8 cellular contexts compared by ENCODE assay signal in the genomic region with DNA sequence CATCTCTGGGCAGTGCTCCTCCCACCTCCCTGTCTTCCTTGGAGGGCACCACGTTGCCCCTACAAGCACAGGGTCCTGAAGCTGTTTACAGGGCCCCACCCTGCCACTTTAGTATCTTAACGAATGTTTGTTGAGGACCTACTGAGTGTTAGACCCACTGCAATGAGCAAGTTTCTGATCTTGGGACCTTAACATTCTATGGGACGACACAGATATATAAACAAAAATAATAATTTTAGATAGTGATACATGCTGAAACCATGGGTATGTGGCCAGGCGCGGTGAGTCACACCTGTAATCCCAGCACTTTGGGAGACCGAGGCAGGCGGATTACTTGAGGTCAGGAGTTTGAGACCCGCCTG. TPM values are rescaled to one million over a fixed set of nuclear protein-coding genes. Genes with fewer than 3 reads are reported as not detected.
DNase-seq lines count a peak whose midpoint lies in the region; ATAC-seq and TF ChIP-seq lines count a peak whose summit lies in the region.

No MANE protein-coding gene starts in this region.

- no peak for DNase-seq in OCI-LY7 (ENCODE audit: low spot score)
- DNase-seq in epithelial cell of prostate (ENCODE audit: low read depth, low spot score) = no peak
- no peak for DNase-seq in NCI-H526 (lab: John Stamatoyannopoulos, UW)
- DNase-seq in NCI-H187 treated with DMSO at 0.1 percent for 48 hours (lab: John Stamatoyannopoulos, UW) = no peak

- H4K20me1 ChIP-seq in DOHH2 (ENCODE audit: control insufficient read depth, insufficient read depth, low read depth, low read length) = no peaks in the 10 kb centered on the region
- H4K20me1 ChIP-seq in OCI-LY7 (ENCODE audit: insufficient read depth, low read length) = no peaks in the 10 kb centered on the region

- POLR2A ChIA-PET in OCI-LY7 (lab: Charles Lee) = interaction anchor here (0.7 to 1.2 kb wide), 5 partner anchors 20 to 203 kb away, joined by 3 to 4 read pairs (median 3); a partner anchor contains a TSS

- H3K27ac ChIP-seq in DOHH2 (ENCODE audit: low read depth, low read length) (peak overlapping the region; percentile 71), OCI-LY7 (ENCODE audit: low read depth, low read length, poor library complexity, severe bottlenecking) (peak overlapping the region; percentile 66), epithelial cell of prostate (peak overlapping the region; percentile 72), parathyroid adenoma (peak overlapping the region; percentile 91)

- CTCF ChIA-PET in OCI-LY7 (lab: Charles Lee; ENCODE audit: unreplicated experiment) = interaction anchor here (0.8 kb wide), 1 partner anchor 279 kb away, joined by 4 read pairs; no protein-coding TSS in a partner anchor

- H3K4me2 ChIP-seq in DOHH2 (ENCODE audit: low read length) = peak overlapping the region; percentile 97
- H3K4me2 ChIP-seq in OCI-LY7 (ENCODE audit: low read length) = peak overlapping the region; percentile 67
- H3K4me2 ChIP-seq in parathyroid adenoma (ENCODE audit: low read length) = peak overlapping the region; percentile 80

- H3K4me1 ChIP-seq in DOHH2 (ENCODE audit: control insufficient read depth, low read length) = peaks cover 41% of the 10 kb centered on the region
- H3K4me1 ChIP-seq in OCI-LY7 (ENCODE audit: insufficient read depth, low read length, poor library complexity, severe bottlenecking) = peaks cover 42% of the 10 kb centered on the region
- H3K4me1 ChIP-seq in parathyroid adenoma = no peaks in the 10 kb centered on the region

- H3K9ac ChIP-seq in parathyroid adenoma = no peak overlapping the region

- H3K27me3 ChIP-seq in DOHH2 (ENCODE audit: control insufficient read depth, low read length) (no peaks in the 10 kb centered on the region), parathyroid adenoma (ENCODE audit: control insufficient read depth, insufficient read depth, low read length) (no peaks in the 10 kb centered on the region)

- peaks cover 5% of the 10 kb centered on the region; the same call in 1 of the 2 replicates for H3F3A ChIP-seq in DOHH2 (ENCODE audit: control insufficient read depth, insufficient read depth)

- intact Hi-C loops in OCI-LY7 (cut with micrococcal nuclease; ENCODE audit: unreplicated experiment) = no loop called here

- TF ChIP-seq CTCF in DOHH2 (IDR thresholded peaks at IDR 0.05; ENCODE audit: low read depth, low read length, poor library complexity, severe bottlenecking) (no peak), OCI-LY7 (conservative IDR thresholded peaks at IDR 0.05; ENCODE audit: low read length) (no peak), parathyroid adenoma (IDR thresholded peaks at IDR 0.05) (no peak)

- peak overlapping the region; percentile 47; the same call in 1 of the 2 replicates for H2AFZ ChIP-seq in OCI-LY7 (ENCODE audit: low read length)
- H2AFZ ChIP-seq in parathyroid adenoma = peak overlapping the region; percentile 78

- peak overlapping the region; percentile 84 for H3K4me3 ChIP-seq in DOHH2 (ENCODE audit: low read length)
- peak overlapping the region; percentile 56 for H3K4me3 ChIP-seq in OCI-LY7 (ENCODE audit: low read depth, low read length, poor library complexity, severe bottlenecking)
- H3K4me3 ChIP-seq in parathyroid adenoma (ENCODE audit: low read depth, low read length) = peak overlapping the region; percentile 61

- ATAC-seq in GM21360 (IDR thresholded peaks at IDR 0.05; ENCODE audit: unreplicated experiment) (no peak), HG03354 (IDR thresholded peaks at IDR 0.05; ENCODE audit: poor library complexity, severe bottlenecking, unreplicated experiment) (no peak)

- H3K9me3 ChIP-seq in DOHH2 (ENCODE audit: control insufficient read depth, insufficient read depth, low read length) (no peaks in the 10 kb centered on the region), OCI-LY7 (ENCODE audit: low read length) (no peaks in the 10 kb centered on the region), parathyroid adenoma (ENCODE audit: control insufficient read depth, low read length) (no peaks in the 10 kb centered on the region)

- BruUV-seq in OCI-LY7 (replicated peaks; lab: Mats Ljungman, UMichigan) = TSS peak; percentile 98

- peaks cover 26% of the 10 kb centered on the region for H3K79me2 ChIP-seq in DOHH2 (ENCODE audit: control insufficient read depth, low read length)
- H3K79me2 ChIP-seq in OCI-LY7 (ENCODE audit: insufficient read depth, low read depth, low read length) = peaks cover 16% of the 10 kb centered on the region; the same call in 1 of the 2 replicates
- peaks cover 4% of the 10 kb centered on the region for H3K79me2 ChIP-seq in parathyroid adenoma

- H3K36me3 ChIP-seq in DOHH2 (ENCODE audit: control insufficient read depth, low read length) = peaks cover 14% of the 10 kb centered on the region
- 0 out of 2 replicates have a peak, but pooled peaks cover 7% of the 10 kb centered on the region for H3K36me3 ChIP-seq in OCI-LY7 (ENCODE audit: insufficient read depth, low read length)
- no peaks in the 10 kb centered on the region for H3K36me3 ChIP-seq in parathyroid adenoma (ENCODE audit: control insufficient read depth, insufficient read depth, low read length)

- no peaks in the 10 kb centered on the region for H3K9me2 ChIP-seq in DOHH2 (replicated peaks; ENCODE audit: control insufficient read depth, low read length)
- H3K9me2 ChIP-seq in OCI-LY7 (ENCODE audit: insufficient read depth, low read length) = no peaks in the 10 kb centered on the region

RNA-seq across cellular contexts. Expression of a gene that starts 10.1 kb away (rescaled TPM):
- total RNA-seq in OCI-LY7 (2014; rRNA removed; shearing (Covaris generic)) = 6.6 and 9.1 TPM in 2 replicates
- total RNA-seq in OCI-LY7 (2022) = 53.1 and 59.3 TPM in 2 replicates

RNA-seq across cellular contexts. Expression of a gene that starts 17.0 kb away (rescaled TPM):
- total RNA-seq in OCI-LY7 (2014; rRNA removed; shearing (Covaris generic)) = 45.4 and 58.3 TPM in 2 replicates
- 66.0 and 74.7 TPM in 2 replicates for total RNA-seq in OCI-LY7 (2022)

RNA-seq across cellular contexts. Expression of a gene that starts 28.2 kb away (rescaled TPM):
- total RNA-seq in OCI-LY7 (2014; rRNA removed; shearing (Covaris generic)) = 59.8 and 96.7 TPM in 2 replicates
- 107 and 121 TPM in 2 replicates for total RNA-seq in OCI-LY7 (2022)

RNA-seq across cellular contexts. Expression of a gene that starts 32.1 kb away (rescaled TPM):
- total RNA-seq in OCI-LY7 (2014; rRNA removed; shearing (Covaris generic)) = 4.9 and 6.7 TPM in 2 replicates
- 19.0 and 19.2 TPM in 2 replicates for total RNA-seq in OCI-LY7 (2022)

RNA-seq across cellular contexts. Expression of a gene that starts 36.6 kb away (rescaled TPM):
- 67.6 and 70.2 TPM in 2 replicates for total RNA-seq in OCI-LY7 (2014; rRNA removed; shearing (Covaris generic))
- total RNA-seq in OCI-LY7 (2022) = 43.9 and 45.7 TPM in 2 replicates
